In the genomic region with DNA sequence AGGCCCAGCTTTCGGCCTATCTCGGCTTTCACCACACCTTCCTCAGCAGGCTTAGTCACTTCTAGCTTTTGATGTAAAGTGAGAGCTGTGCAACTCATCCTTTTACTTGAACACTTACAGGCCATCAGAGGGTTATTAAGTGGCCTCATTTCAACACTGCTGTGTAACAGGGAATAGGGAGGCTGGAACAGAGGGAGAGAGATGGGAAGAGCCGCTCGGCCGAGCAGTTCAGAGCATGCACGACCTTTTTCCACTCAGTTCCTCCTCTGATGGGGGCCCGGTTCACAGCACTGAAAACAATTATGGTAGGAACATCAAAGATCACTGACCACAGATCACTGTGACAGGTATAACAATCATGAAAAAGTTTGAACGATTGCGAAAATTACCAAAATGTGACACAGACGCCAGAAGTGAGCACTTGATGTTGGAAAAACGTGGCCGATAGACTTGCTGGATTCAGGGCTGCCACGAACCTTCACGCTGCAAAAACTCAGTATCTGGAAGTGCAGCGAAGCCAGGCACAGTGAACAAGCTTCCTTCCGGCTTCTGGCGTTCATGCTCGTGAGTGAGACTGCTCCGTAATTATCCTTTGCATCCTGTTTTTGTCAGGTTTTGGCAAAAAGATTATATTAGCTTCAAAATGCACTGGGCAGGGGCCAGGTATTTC, we compare ENCODE assay signal across 9 cellular contexts.
DNase-seq lines count a peak whose midpoint lies in the region; ATAC-seq and TF ChIP-seq lines count a peak whose summit lies in the region.
"Had no signal": no experiment of that assay in that cellular context is flagged by ENCODE, and none has a peak within 500 bp of the region (broad histone marks: within the 10 kb centered on the region; RNA-seq: fewer than 3 reads in every experiment).

No MANE protein-coding gene starts in this region.

- ATAC-seq in GM19324 (IDR thresholded peaks at IDR 0.05; ENCODE audit: low FRiP score, unreplicated experiment) (peak; percentile 51), HG03196 (IDR thresholded peaks at IDR 0.05; ENCODE audit: unreplicated experiment) (no peak), HG03521 (IDR thresholded peaks at IDR 0.05; ENCODE audit: unreplicated experiment) (no peak)

- no peak for TF ChIP-seq CTCF in tibial artery (IDR thresholded peaks at IDR 0.05)

- intact Hi-C loops in tibial artery (cut with DNase I; ENCODE audit: low total_unique reads) = no loop called here

- peak; percentile 26 for DNase-seq in CD1c-positive myeloid dendritic cell (ENCODE audit: extremely low spot score)
- DNase-seq in UCSD-AML1 (lab: John Stamatoyannopoulos, UW; ENCODE audit: unreplicated experiment) = peak; percentile 32
- peak; percentile 25 for DNase-seq in iris pigment epithelial cell (ENCODE audit: low read depth)
- DNase-seq in tibial artery = no peak
- DNase-seq in NOMO-1 (lab: John Stamatoyannopoulos, UW; ENCODE audit: unreplicated experiment in 2 of 2) = no peak

- no peak overlapping the region for H3K4me3 ChIP-seq in tibial artery

- H3K36me3 ChIP-seq in tibial artery = peaks cover 0 to 4% (median 0%) of the 10 kb centered on the region in 3 donors

- H3K27me3 ChIP-seq in tibial artery = no peaks in the 10 kb centered on the region
- H3K27me3 ChIP-seq: heart left ventricle had no signal

- no peaks in the 10 kb centered on the region for H3K4me1 ChIP-seq in tibial artery

- H3K9me3 ChIP-seq in tibial artery = no peaks in the 10 kb centered on the region

- no peak overlapping the region for H3K27ac ChIP-seq in tibial artery

Comparison
In these comparisons a context has a peak if more than half of its experiments do, and no peak if none do; other contexts are left out.
1. DNase-seq: peak in CD1c-positive myeloid dendritic cell (single experiment), UCSD-AML1 (single experiment) and iris pigment epithelial cell (single experiment); none in tibial artery (0 of 2) and NOMO-1 (0 of 2).